Comparison of ENCODE assay signal across 19 cellular contexts in genomic region chr10:96579133-96579532, GRCh38. TPM values are rescaled to one million over a fixed set of nuclear protein-coding genes. Genes with fewer than 3 reads are reported as not detected.
DNase-seq lines count a peak whose midpoint lies in the region; ATAC-seq, FAIRE-seq and TF ChIP-seq lines count a peak whose summit lies in the region.
"Had no signal": no experiment of that assay in that cellular context is flagged by ENCODE, and none has a peak within 500 bp of the region (broad histone marks: within the 10 kb centered on the region; RNA-seq: fewer than 3 reads in every experiment).

No MANE protein-coding gene starts in this region.

- in situ Hi-C loops in K562 (cut with MboI) = no loop called here

- H3K9me3 ChIP-seq in K562 (replicated peaks; ENCODE audit: control insufficient read depth, insufficient read depth, low read depth, low read length) (no peaks in the 10 kb centered on the region), stomach (no peaks in the 10 kb centered on the region)
- H3K9me3 ChIP-seq: SK-N-SH had no signal

- H2AFZ ChIP-seq in K562 (ENCODE audit: low read depth, low read length) = no peak overlapping the region

- BruUV-seq in Calu3 (replicated peaks; lab: Mats Ljungman, UMichigan) = no TSS peak
- BruUV-seq in K562 (replicated peaks; lab: Mats Ljungman, UMichigan) = no TSS peak

- no peaks in the 10 kb centered on the region for H3K9me3 Mint-ChIP-seq in Calu3 (ENCODE audit: low read depth, unreplicated experiment)
- H3K9me3 Mint-ChIP-seq: H9 had no signal

- TF ChIP-seq EP300 in K562 (IDR thresholded peaks at IDR 0.05; ENCODE audit: low read length) (no peak), stomach (IDR thresholded peaks at IDR 0.05) (no peak)

- intact Hi-C loops in Calu3 (cut with micrococcal nuclease; ENCODE audit: unreplicated experiment) (no loop called here), K562 (cut with micrococcal nuclease) (no loop called here), stomach (cut with DNase I; ENCODE audit: low total_unique reads) (no loop called here)

- no peak for TF ChIP-seq RAD21 in K562 (CRISPR knock-in tag; conservative IDR thresholded peaks at IDR 0.05 in 1 of 2, IDR thresholded peaks at IDR 0.05 in 1 of 2)

- POLR2A ChIA-PET in K562 (lab: Yijun Ruan, JAX) = no interaction called here

- TF ChIP-seq POLR2A in K562 (conservative IDR thresholded peaks at IDR 0.05) = no peak
- no peak for TF ChIP-seq POLR2A in stomach (IDR thresholded peaks at IDR 0.05)

- peaks cover 99% of the 10 kb centered on the region for H3K79me2 ChIP-seq in K562 (ENCODE audit: control insufficient read depth, insufficient read depth, low read length)

- DNase-seq in Calu3 = no peak
- DNase-seq in K562 (ENCODE audit: extremely low read depth in 1 of 4, low spot score in 3 of 4) = no peak
- DNase-seq in frontal cortex (ENCODE audit: low spot score in 2 of 2) = no peak
- no peak for DNase-seq in stomach
- no peak for DNase-seq in NCI-H748 (lab: John Stamatoyannopoulos, UW; ENCODE audit: unreplicated experiment)
- no peak for DNase-seq in amniotic stem cell (lab: John Stamatoyannopoulos, UW)
- DNase-seq: AML-193, GDM1, H9, NCI-H1105, NCI-H1694, NCI-H2107, NCI-H510A treated with DMSO at 0.1 percent for 48 hours, SHP77 treated with DMSO at 0.1 percent for 48 hours had no signal

- peaks cover 41% of the 10 kb centered on the region for H3K36me3 Mint-ChIP-seq in Calu3 (ENCODE audit: insufficient read depth, unreplicated experiment)

- no peak overlapping the region for H3K9ac ChIP-seq in K562 (ENCODE audit: insufficient read depth in 1 of 2, low read depth in 2 of 2, low read length in 2 of 2)
- H3K9ac ChIP-seq: SK-N-SH had no signal

- FAIRE-seq in K562 (lab: Jason Lieb, UNC) = no peak
- FAIRE-seq in frontal cortex (lab: Jason Lieb, UNC) = peak; percentile 6

- H3K4me1 Mint-ChIP-seq in Calu3 (ENCODE audit: low read depth, unreplicated experiment) = peaks cover 34% of the 10 kb centered on the region

- peaks cover 33% of the 10 kb centered on the region for H3K36me3 ChIP-seq in K562 (ENCODE audit: control insufficient read depth, insufficient read depth, low read length)
- H3K36me3 ChIP-seq in stomach = peaks cover 0 to 21% (median 11%) of the 10 kb centered on the region in 4 donors

- H3K27me3 Mint-ChIP-seq in Calu3 (ENCODE audit: unreplicated experiment) = no peaks in the 10 kb centered on the region
- H3K27me3 Mint-ChIP-seq: IgD-negative memory B cell had no signal

- peak overlapping the region; percentile 92 for H3K27ac Mint-ChIP-seq in Calu3 (ENCODE audit: unreplicated experiment)
- H3K27ac Mint-ChIP-seq: IgD-negative memory B cell had no signal

- H3K4me3 Mint-ChIP-seq in Calu3 (ENCODE audit: low read depth, unreplicated experiment) = peak overlapping the region; percentile 63
- H3K4me3 Mint-ChIP-seq: CD14-positive monocyte, H9, IgD-negative memory B cell had no signal

- WGBS in K562 (ENCODE audit: insufficient coverage, low coverage, missing lambda C conversion rate) = 83% methylated on average over 2 of the region's 2 CpGs
- 34 to 54% (median 46%) methylated on average over 2 of the region's 2 CpGs for WGBS in stomach, 5 donors

- TF ChIP-seq CTCF in Calu3 (IDR thresholded peaks at IDR 0.05; ENCODE audit: unreplicated experiment) (no peak), K562 (IDR thresholded peaks at IDR 0.05 in 2 of 3, conservative IDR thresholded peaks at IDR 0.05 in 1 of 3; ENCODE audit: insufficient read depth in 2 of 3, low read depth in 1 of 3, low read length in 3 of 3) (no peak), stomach (IDR thresholded peaks at IDR 0.05) (no peak)

- H3K4me1 ChIP-seq in K562 (replicated peaks in 1 of 2; ENCODE audit: control insufficient read depth in 2 of 2, insufficient read depth in 2 of 2, low read length in 2 of 2) (peaks cover 0 to 5% of the 10 kb centered on the region in 2 experiments; a peak in 3 of 5 replicates), stomach (peaks cover 51 to 92% (median 75%) of the 10 kb centered on the region in 4 donors)

- 0 out of 2 replicates have a peak, but pooled peaks cover 7% of the 10 kb centered on the region for H4K20me1 ChIP-seq in K562 (replicated peaks; ENCODE audit: control insufficient read depth, insufficient read depth, low read length)

- CTCF ChIA-PET in Calu3 (lab: Charles Lee) (no interaction called here), K562 (lab: Yijun Ruan, JAX; ENCODE audit: low intra/inter-chr PET ratio) (no interaction called here)

- peaks cover 4% of the 10 kb centered on the region for H3K9me1 ChIP-seq in K562 (ENCODE audit: control insufficient read depth, insufficient read depth, low read length)

- H3K27ac ChIP-seq in K562 (ENCODE audit: extremely low read depth, low read depth, low read length) (no peak overlapping the region), stomach (peak overlapping the region in 3 of 5 donors; percentile 15 to 72 (median 67))
- H3K27ac ChIP-seq: HL-60 had no signal

- H3K4me3 ChIP-seq in K562 (no peak overlapping the region), stomach (no peak overlapping the region)

- ATAC-seq in K562 (no peak), HG02759 (IDR thresholded peaks at IDR 0.05; ENCODE audit: unreplicated experiment) (no peak)

- H3K27me3 ChIP-seq in K562 (ENCODE audit: control insufficient read depth in 2 of 2, insufficient read depth in 2 of 2, low read length in 2 of 2) (no peaks in the 10 kb centered on the region), stomach (no peaks in the 10 kb centered on the region)

- no peak overlapping the region for H3K4me2 ChIP-seq in K562 (ENCODE audit: insufficient read depth, low read length)
- H3K4me2 ChIP-seq: SK-N-SH had no signal

TF ChIP-seq in K562, 482 proteins besides CTCF, POLR2A, EP300 and RAD21 (continues in another document):
- TF ChIP-seq SIN3A (IDR thresholded peaks at IDR 0.05; ENCODE audit: borderline replicate concordance in 2 of 2, control insufficient read depth in 1 of 2, low read depth in 2 of 2, low read length in 2 of 2) (no peak), C11orf30 (IDR thresholded peaks at IDR 0.05; ENCODE audit: low read depth) (peak; percentile 23; the same call in 1 of the 2 replicates), MEF2A (IDR thresholded peaks at IDR 0.05; ENCODE audit: control insufficient read depth, low read depth, low read length) (no peak), MAFG (tag; conservative IDR thresholded peaks at IDR 0.05) (0 out of 2 replicates have a peak, but pooled peaks have one; percentile 22), BDP1 (IDR thresholded peaks at IDR 0.05; ENCODE audit: insufficient read depth, insufficient read length) (no peak), BACH1 (tag; IDR thresholded peaks at IDR 0.05) (no peak), RFX1 (IDR thresholded peaks at IDR 0.05) (no peak), HOXB6 (CRISPR knock-in tag; IDR thresholded peaks at IDR 0.05; ENCODE audit: borderline replicate concordance) (no peak), FOS (IDR thresholded peaks at IDR 0.05; ENCODE audit: extremely low read depth, insufficient read length) (no peak), NR3C1 (CRISPR knock-in tag; IDR thresholded peaks at IDR 0.05) (no peak), ZBTB8A (IDR thresholded peaks at IDR 0.05; ENCODE audit: partially characterized antibody) (no peak), FOXJ2 (tag; IDR thresholded peaks at IDR 0.05) (no peak), CBX1 (IDR thresholded peaks at IDR 0.05; ENCODE audit: low read depth) (no peak), PREB (CRISPR knock-in tag; IDR thresholded peaks at IDR 0.05) (no peak)
- TF ChIP-seq, protein P1, sequence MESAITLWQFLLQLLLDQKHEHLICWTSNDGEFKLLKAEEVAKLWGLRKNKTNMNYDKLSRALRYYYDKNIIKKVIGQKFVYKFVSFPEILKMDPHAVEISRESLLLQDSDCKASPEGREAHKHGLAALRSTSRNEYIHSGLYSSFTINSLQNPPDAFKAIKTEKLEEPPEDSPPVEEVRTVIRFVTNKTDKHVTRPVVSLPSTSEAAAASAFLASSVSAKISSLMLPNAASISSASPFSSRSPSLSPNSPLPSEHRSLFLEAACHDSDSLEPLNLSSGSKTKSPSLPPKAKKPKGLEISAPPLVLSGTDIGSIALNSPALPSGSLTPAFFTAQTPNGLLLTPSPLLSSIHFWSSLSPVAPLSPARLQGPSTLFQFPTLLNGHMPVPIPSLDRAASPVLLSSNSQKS (CRISPR knock-in tag; IDR thresholded peaks at IDR 0.05) = no peak

RNA-seq across cellular contexts. Expression of gene TM9SF3, which starts 7.7 kb away (rescaled TPM):
- total RNA-seq in Calu3 (2022) = 177 and 183 TPM in 2 replicates
- 55.5 and 190 TPM in 2 replicates for total RNA-seq in K562 (2011; cell fraction: chromatin; rRNA removed; ENCODE audit: low replicate concordance)
- total RNA-seq in K562 (2011; cell fraction: nucleolus; rRNA removed) = 38.4 and 47.5 TPM in 2 replicates
- total RNA-seq in K562 (2011; cell fraction: nucleoplasm; rRNA removed) = 104 and 151 TPM in 2 replicates
- 24.7 and 28.4 TPM in 2 replicates for total RNA-seq in K562 (2014; rRNA removed)
- total RNA-seq in K562 (2014; rRNA removed; fragmentation: Illumina TruSeq; extraction: Trizol) = 60.0 and 70.8 TPM in 2 replicates
- total RNA-seq in K562 (2015; rRNA removed; fragmentation: Illumina TruSeq; extraction: Trizol) = 33.5 and 36.5 TPM in 2 replicates
- total RNA-seq in K562 (2021) = 56.5 and 63.1 TPM in 2 replicates
- 29.6 and 42.4 TPM in 2 replicates for polyA plus RNA-seq in K562 (2011; rRNA removed)
- 27.2 and 74.2 TPM in 2 replicates for polyA plus RNA-seq in K562 (2011; cell fraction: cytosol; rRNA removed)
- polyA plus RNA-seq in K562 (2011; cell fraction: nucleus; rRNA removed) = 11.4 and 20.4 TPM in 2 replicates
- 27.7 and 33.2 TPM in 2 replicates for polyA plus RNA-seq in K562 (2012)
- 34.9 and 36.3 TPM in 2 replicates for polyA plus RNA-seq in K562 (2014; fragmentation: Illumina TruSeq; extraction: Trizol)
- polyA plus RNA-seq in K562 (2014; fragmentation: Nextera tagmentation; extraction: Ambion mirVana) = 10 to 100 TPM; 16.1 to 17.3 TPM
- polyA plus RNA-seq in K562 (2014; rRNA removed) = 24.7 and 25.0 TPM in 2 replicates
- 106 and 112 TPM in 2 replicates for polyA minus RNA-seq in K562 (2011; rRNA and poly(A)+ RNA removed)
- 22.5 and 31.0 TPM in 2 replicates for polyA minus RNA-seq in K562 (2011; cell fraction: cytosol; rRNA and poly(A)+ RNA removed)
- 29.1 and 54.0 TPM in 2 replicates for polyA minus RNA-seq in K562 (2011; cell fraction: nucleus; rRNA and poly(A)+ RNA removed)
- 130 TPM for total RNA-seq in frontal cortex
- 100 to 1,000 TPM in 3 of 5 donors, 10 to 100 TPM in 2; 69.4 to 343 (median 122) TPM for total RNA-seq in stomach
- 10 to 100 TPM; 28.6 to 33.6 (median 32.3) TPM for polyA plus RNA-seq in stomach
